Comparison of ENCODE assay signal across 1 cellular context in the genomic region with DNA sequence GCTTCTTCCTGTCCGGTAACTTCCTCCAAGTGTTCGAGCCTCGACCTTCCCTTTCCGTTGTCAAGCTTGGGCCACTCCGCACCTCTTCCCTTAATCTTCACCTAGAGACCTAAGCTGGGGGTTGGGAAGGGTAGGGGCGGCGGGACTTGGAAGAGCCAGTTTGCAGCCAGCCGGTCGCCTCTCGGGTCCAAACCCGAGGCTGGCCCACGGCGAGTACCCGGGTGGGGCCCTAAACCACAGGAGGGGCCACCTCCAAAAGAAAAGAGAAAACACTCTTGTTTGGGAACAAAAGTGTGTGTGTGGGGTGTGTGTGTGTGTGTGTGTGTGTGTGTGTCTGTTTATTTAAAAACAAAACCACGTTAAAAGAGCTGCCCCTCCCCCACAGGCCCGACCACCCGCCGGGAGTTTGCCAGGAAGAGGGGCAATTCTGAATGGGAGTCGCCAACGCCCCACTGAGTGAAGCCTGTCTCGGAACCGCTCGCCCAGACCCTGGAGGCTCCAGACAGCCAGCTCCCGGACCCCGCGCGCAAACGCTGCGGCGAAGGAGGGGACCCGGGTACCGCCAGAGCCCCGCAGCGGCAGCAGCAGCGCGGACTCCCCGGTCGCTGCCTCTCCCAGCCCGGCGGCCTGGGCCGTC.
TF ChIP-seq lines count a peak whose summit lies in the region.

No MANE protein-coding gene starts in this region.

TF ChIP-seq in HepG2, 621 proteins besides CTCF, POLR2A, EP300 and RAD21 (continued from another document and continues in another):
- TF ChIP-seq PHF8 (CRISPR knock-in tag; IDR thresholded peaks at IDR 0.05) (peak; percentile 52), NCOA5 (CRISPR knock-in tag; IDR thresholded peaks at IDR 0.05) (no peak), NFRKB (IDR thresholded peaks at IDR 0.05) (no peak), ISX (CRISPR knock-in tag; conservative IDR thresholded peaks at IDR 0.05) (no peak), ZNF569 (CRISPR knock-in tag; IDR thresholded peaks at IDR 0.05; ENCODE audit: borderline replicate concordance) (no peak), PITX1 (CRISPR knock-in tag; IDR thresholded peaks at IDR 0.05) (peak; percentile 56; the same call in 1 of the 2 replicates), ZBTB21 (CRISPR knock-in tag; IDR thresholded peaks at IDR 0.05) (no peak), SP1 (IDR thresholded peaks at IDR 0.05) (no peak), SP1 (CRISPR knock-in tag; IDR thresholded peaks at IDR 0.05) (no peak), FOXP1 (IDR thresholded peaks at IDR 0.05) (no peak), FOXP1 (CRISPR knock-in tag; IDR thresholded peaks at IDR 0.05) (no peak), ZNF160 (CRISPR knock-in tag; IDR thresholded peaks at IDR 0.05) (no peak), TGIF2 (CRISPR knock-in tag; IDR thresholded peaks at IDR 0.05) (no peak), BHLHE40 (IDR thresholded peaks at IDR 0.05; ENCODE audit: low read length) (no peak), CBX2 (IDR thresholded peaks at IDR 0.05; ENCODE audit: low read depth, low read length) (no peak), CBX2 (CRISPR knock-in tag; IDR thresholded peaks at IDR 0.05; ENCODE audit: low read depth) (no peak), MIER3 (CRISPR knock-in tag; IDR thresholded peaks at IDR 0.05; ENCODE audit: borderline replicate concordance) (no peak), SIN3A (IDR thresholded peaks at IDR 0.05; ENCODE audit: borderline replicate concordance, low read depth, low read length) (no peak), U2AF2 (IDR thresholded peaks at IDR 0.05; ENCODE audit: low read depth, low read length) (no peak), ZNF776 (CRISPR knock-in tag; IDR thresholded peaks at IDR 0.05) (no peak), ZSCAN31 (CRISPR knock-in tag; IDR thresholded peaks at IDR 0.05; ENCODE audit: low read depth) (no peak), AGO1 (IDR thresholded peaks at IDR 0.05; ENCODE audit: low read depth, low read length, poor library complexity, severe bottlenecking) (no peak), CENPT (CRISPR knock-in tag; IDR thresholded peaks at IDR 0.05; ENCODE audit: low read depth) (no peak), PCBP2 (optimal IDR thresholded peaks at IDR 0.05; ENCODE audit: low read depth, low read length, poor library complexity, severe bottlenecking) (no peak), POGZ (CRISPR knock-in tag; IDR thresholded peaks at IDR 0.05) (no peak; the same call in 1 of the 2 replicates), ZMYM4 (CRISPR knock-in tag; IDR thresholded peaks at IDR 0.05) (no peak), ATAD3A (CRISPR knock-in tag; IDR thresholded peaks at IDR 0.05) (no peak), ZNF501 (CRISPR knock-in tag; IDR thresholded peaks at IDR 0.05) (peak; percentile 94; the same call in 1 of the 2 replicates), ZNF572 (CRISPR knock-in tag; IDR thresholded peaks at IDR 0.05) (no peak), NFATC3 (CRISPR knock-in tag; IDR thresholded peaks at IDR 0.05) (no peak), NCOA1 (CRISPR knock-in tag; IDR thresholded peaks at IDR 0.05) (0 out of 2 replicates have a peak, but pooled peaks have one; percentile 66), SOX13 (IDR thresholded peaks at IDR 0.05) (no peak), SOX13 (CRISPR knock-in tag; conservative IDR thresholded peaks at IDR 0.05 in 1 of 2, IDR thresholded peaks at IDR 0.05 in 1 of 2) (no peak), CBX1 (IDR thresholded peaks at IDR 0.05; ENCODE audit: low read depth) (no peak), RORA (CRISPR knock-in tag; IDR thresholded peaks at IDR 0.05) (no peak), ZSCAN21 (CRISPR knock-in tag; IDR thresholded peaks at IDR 0.05; ENCODE audit: borderline replicate concordance) (no peak), TBL1XR1 (IDR thresholded peaks at IDR 0.05; ENCODE audit: borderline replicate concordance, low read length, partially characterized antibody) (no peak), ZFP36L2 (CRISPR knock-in tag; IDR thresholded peaks at IDR 0.05) (no peak), KAT2B (IDR thresholded peaks at IDR 0.05; ENCODE audit: borderline replicate concordance, low read depth, low read length) (no peak), SMYD3 (CRISPR knock-in tag; IDR thresholded peaks at IDR 0.05) (no peak), MBD4 (IDR thresholded peaks at IDR 0.05; ENCODE audit: borderline replicate concordance, low read length) (no peak), TSC22D2 (CRISPR knock-in tag; IDR thresholded peaks at IDR 0.05; ENCODE audit: borderline replicate concordance) (peak; percentile 16; the same call in 1 of the 2 replicates)
- TF ChIP-seq, protein P1, sequence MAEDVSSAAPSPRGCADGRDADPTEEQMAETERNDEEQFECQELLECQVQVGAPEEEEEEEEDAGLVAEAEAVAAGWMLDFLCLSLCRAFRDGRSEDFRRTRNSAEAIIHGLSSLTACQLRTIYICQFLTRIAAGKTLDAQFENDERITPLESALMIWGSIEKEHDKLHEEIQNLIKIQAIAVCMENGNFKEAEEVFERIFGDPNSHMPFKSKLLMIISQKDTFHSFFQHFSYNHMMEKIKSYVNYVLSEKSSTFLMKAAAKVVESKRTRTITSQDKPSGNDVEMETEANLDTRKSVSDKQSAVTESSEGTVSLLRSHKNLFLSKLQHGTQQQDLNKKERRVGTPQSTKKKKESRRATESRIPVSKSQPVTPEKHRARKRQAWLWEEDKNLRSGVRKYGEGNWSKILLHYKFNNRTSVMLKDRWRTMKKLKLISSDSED (CRISPR knock-in tag; IDR thresholded peaks at IDR 0.05): no peak
- TF ChIP-seq, protein P2, sequence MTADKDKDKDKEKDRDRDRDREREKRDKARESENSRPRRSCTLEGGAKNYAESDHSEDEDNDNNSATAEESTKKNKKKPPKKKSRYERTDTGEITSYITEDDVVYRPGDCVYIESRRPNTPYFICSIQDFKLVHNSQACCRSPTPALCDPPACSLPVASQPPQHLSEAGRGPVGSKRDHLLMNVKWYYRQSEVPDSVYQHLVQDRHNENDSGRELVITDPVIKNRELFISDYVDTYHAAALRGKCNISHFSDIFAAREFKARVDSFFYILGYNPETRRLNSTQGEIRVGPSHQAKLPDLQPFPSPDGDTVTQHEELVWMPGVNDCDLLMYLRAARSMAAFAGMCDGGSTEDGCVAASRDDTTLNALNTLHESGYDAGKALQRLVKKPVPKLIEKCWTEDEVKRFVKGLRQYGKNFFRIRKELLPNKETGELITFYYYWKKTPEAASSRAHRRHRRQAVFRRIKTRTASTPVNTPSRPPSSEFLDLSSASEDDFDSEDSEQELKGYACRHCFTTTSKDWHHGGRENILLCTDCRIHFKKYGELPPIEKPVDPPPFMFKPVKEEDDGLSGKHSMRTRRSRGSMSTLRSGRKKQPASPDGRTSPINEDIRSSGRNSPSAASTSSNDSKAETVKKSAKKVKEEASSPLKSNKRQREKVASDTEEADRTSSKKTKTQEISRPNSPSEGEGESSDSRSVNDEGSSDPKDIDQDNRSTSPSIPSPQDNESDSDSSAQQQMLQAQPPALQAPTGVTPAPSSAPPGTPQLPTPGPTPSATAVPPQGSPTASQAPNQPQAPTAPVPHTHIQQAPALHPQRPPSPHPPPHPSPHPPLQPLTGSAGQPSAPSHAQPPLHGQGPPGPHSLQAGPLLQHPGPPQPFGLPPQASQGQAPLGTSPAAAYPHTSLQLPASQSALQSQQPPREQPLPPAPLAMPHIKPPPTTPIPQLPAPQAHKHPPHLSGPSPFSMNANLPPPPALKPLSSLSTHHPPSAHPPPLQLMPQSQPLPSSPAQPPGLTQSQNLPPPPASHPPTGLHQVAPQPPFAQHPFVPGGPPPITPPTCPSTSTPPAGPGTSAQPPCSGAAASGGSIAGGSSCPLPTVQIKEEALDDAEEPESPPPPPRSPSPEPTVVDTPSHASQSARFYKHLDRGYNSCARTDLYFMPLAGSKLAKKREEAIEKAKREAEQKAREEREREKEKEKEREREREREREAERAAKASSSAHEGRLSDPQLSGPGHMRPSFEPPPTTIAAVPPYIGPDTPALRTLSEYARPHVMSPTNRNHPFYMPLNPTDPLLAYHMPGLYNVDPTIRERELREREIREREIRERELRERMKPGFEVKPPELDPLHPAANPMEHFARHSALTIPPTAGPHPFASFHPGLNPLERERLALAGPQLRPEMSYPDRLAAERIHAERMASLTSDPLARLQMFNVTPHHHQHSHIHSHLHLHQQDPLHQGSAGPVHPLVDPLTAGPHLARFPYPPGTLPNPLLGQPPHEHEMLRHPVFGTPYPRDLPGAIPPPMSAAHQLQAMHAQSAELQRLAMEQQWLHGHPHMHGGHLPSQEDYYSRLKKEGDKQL (CRISPR knock-in tag; IDR thresholded peaks at IDR 0.05; ENCODE audit: low read depth): no peak
- TF ChIP-seq, protein P3, sequence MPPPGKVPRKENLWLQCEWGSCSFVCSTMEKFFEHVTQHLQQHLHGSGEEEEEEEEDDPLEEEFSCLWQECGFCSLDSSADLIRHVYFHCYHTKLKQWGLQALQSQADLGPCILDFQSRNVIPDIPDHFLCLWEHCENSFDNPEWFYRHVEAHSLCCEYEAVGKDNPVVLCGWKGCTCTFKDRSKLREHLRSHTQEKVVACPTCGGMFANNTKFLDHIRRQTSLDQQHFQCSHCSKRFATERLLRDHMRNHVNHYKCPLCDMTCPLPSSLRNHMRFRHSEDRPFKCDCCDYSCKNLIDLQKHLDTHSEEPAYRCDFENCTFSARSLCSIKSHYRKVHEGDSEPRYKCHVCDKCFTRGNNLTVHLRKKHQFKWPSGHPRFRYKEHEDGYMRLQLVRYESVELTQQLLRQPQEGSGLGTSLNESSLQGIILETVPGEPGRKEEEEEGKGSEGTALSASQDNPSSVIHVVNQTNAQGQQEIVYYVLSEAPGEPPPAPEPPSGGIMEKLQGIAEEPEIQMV (CRISPR knock-in tag; IDR thresholded peaks at IDR 0.05; ENCODE audit: low read depth): peak; percentile 38; the same call in 1 of the 2 replicates
- TF ChIP-seq, protein P4, sequence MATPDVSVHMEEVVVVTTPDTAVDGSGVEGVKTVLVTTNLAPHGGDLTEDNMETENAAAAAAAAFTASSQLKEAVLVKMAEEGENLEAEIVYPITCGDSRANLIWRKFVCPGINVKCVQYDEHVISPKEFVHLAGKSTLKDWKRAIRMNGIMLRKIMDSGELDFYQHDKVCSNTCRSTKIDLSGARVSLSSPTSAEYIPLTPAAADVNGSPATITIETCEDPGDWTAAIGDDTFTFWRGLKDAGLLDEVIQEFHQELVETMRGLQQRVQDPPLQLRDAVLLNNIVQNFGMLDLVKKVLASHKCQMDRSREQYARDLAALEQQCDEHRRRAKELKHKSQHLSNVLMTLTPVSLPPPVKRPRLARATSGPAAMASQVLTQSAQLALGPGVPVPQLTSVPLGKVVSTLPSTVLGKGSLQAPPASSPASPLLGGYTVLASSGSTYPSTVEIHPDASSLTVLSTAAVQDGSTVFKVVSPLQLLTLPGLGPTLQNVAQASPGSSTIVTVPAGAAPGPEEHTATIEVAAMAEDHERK (CRISPR knock-in tag; IDR thresholded peaks at IDR 0.05; ENCODE audit: low read depth): no peak
- TF ChIP-seq, protein P5, sequence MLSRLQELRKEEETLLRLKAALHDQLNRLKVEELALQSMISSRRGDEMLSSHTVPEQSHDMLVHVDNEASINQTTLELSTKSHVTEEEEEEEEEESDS (CRISPR knock-in tag; IDR thresholded peaks at IDR 0.05; ENCODE audit: borderline replicate concordance): no peak
- TF ChIP-seq, protein P6, sequence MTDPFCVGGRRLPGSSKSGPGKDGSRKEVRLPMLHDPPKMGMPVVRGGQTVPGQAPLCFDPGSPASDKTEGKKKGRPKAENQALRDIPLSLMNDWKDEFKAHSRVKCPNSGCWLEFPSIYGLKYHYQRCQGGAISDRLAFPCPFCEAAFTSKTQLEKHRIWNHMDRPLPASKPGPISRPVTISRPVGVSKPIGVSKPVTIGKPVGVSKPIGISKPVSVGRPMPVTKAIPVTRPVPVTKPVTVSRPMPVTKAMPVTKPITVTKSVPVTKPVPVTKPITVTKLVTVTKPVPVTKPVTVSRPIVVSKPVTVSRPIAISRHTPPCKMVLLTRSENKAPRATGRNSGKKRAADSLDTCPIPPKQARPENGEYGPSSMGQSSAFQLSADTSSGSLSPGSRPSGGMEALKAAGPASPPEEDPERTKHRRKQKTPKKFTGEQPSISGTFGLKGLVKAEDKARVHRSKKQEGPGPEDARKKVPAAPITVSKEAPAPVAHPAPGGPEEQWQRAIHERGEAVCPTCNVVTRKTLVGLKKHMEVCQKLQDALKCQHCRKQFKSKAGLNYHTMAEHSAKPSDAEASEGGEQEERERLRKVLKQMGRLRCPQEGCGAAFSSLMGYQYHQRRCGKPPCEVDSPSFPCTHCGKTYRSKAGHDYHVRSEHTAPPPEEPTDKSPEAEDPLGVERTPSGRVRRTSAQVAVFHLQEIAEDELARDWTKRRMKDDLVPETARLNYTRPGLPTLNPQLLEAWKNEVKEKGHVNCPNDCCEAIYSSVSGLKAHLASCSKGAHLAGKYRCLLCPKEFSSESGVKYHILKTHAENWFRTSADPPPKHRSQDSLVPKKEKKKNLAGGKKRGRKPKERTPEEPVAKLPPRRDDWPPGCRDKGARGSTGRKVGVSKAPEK (CRISPR knock-in tag; IDR thresholded peaks at IDR 0.05; ENCODE audit: borderline replicate concordance): no peak
- TF ChIP-seq, protein P7, sequence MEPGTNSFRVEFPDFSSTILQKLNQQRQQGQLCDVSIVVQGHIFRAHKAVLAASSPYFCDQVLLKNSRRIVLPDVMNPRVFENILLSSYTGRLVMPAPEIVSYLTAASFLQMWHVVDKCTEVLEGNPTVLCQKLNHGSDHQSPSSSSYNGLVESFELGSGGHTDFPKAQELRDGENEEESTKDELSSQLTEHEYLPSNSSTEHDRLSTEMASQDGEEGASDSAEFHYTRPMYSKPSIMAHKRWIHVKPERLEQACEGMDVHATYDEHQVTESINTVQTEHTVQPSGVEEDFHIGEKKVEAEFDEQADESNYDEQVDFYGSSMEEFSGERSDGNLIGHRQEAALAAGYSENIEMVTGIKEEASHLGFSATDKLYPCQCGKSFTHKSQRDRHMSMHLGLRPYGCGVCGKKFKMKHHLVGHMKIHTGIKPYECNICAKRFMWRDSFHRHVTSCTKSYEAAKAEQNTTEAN (CRISPR knock-in tag; conservative IDR thresholded peaks at IDR 0.05): no peak
- TF ChIP-seq, protein P8, sequence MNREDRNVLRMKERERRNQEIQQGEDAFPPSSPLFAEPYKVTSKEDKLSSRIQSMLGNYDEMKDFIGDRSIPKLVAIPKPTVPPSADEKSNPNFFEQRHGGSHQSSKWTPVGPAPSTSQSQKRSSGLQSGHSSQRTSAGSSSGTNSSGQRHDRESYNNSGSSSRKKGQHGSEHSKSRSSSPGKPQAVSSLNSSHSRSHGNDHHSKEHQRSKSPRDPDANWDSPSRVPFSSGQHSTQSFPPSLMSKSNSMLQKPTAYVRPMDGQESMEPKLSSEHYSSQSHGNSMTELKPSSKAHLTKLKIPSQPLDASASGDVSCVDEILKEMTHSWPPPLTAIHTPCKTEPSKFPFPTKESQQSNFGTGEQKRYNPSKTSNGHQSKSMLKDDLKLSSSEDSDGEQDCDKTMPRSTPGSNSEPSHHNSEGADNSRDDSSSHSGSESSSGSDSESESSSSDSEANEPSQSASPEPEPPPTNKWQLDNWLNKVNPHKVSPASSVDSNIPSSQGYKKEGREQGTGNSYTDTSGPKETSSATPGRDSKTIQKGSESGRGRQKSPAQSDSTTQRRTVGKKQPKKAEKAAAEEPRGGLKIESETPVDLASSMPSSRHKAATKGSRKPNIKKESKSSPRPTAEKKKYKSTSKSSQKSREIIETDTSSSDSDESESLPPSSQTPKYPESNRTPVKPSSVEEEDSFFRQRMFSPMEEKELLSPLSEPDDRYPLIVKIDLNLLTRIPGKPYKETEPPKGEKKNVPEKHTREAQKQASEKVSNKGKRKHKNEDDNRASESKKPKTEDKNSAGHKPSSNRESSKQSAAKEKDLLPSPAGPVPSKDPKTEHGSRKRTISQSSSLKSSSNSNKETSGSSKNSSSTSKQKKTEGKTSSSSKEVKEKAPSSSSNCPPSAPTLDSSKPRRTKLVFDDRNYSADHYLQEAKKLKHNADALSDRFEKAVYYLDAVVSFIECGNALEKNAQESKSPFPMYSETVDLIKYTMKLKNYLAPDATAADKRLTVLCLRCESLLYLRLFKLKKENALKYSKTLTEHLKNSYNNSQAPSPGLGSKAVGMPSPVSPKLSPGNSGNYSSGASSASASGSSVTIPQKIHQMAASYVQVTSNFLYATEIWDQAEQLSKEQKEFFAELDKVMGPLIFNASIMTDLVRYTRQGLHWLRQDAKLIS (CRISPR knock-in tag; IDR thresholded peaks at IDR 0.05): no peak
